17 cellular contexts compared by ENCODE assay signal in the genomic region with DNA sequence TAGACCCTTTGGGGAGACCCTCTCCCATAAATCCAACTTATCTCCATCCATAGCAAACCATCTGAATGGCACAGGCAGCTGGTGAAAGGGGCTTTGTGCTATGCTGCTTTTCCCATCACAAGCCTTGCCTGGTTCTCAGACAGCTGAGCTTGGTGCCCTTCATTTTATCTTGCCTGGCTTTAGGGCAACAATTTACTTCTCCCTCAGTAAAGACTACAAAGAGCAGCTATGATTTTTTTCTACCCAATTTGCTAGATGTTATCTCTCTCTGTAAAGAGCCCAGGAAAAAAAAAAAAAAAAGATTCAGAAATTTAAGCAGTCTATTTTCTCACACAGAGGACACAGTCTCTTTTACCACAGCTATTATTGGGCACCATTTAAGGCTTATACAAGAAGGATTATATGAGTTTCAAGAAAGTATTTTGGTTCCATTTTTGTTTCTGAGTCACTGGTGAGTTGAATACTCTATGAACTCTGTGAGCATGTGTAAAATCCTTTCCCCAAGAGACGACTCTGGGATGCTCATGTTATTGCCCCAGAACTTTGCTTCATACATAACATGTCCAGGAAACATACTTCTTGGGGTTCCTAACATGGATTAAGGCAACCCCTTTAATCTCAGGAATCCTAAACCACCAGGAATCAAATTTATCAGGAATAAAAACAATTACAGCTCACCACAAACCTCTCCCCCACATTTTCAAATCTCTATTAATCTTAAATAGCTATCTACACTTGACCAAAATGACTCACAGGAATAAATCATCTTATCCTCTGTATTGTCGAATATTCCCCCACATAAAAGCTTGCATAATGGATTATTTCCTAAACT.
A peak's percentile ranks its signal among the peaks of the same experiment; 100 is the strongest.
DNase-seq lines count a peak whose midpoint lies in the region; ATAC-seq, FAIRE-seq and TF ChIP-seq lines count a peak whose summit lies in the region.
"Had no signal": no experiment of that assay in that cellular context is flagged by ENCODE, and none has a peak within 500 bp of the region (broad histone marks: within the 10 kb centered on the region; RNA-seq: fewer than 3 reads in every experiment).

No MANE protein-coding gene starts in this region.

- CTCF ChIA-PET in AG04449 (lab: Yijun Ruan, JAX), result interaction anchor here (0.6 to 4.9 kb wide), 8 partner anchors 16 to 335 kb away, joined by 3 to 50 read pairs (median 5); no protein-coding TSS in a partner anchor

- H3K36me3 ChIP-seq in MM.1S (replicated peaks; ENCODE audit: insufficient read depth, low read length), result no peaks in the 10 kb centered on the region
- H3K36me3 ChIP-seq: heart left ventricle had no signal

- no peak overlapping the region for H3K4me3 ChIP-seq in AG04449 (ENCODE audit: low read depth, low read length)
- H3K4me3 ChIP-seq in dorsolateral prefrontal cortex, result no peak overlapping the region
- no peak overlapping the region for H3K4me3 ChIP-seq in MM.1S (ENCODE audit: low read length)
- H3K4me3 ChIP-seq: heart left ventricle, lung had no signal

- H3K27me3 ChIP-seq in dorsolateral prefrontal cortex (no peaks in the 10 kb centered on the region), MM.1S (replicated peaks; ENCODE audit: insufficient read depth, low read length) (no peaks in the 10 kb centered on the region)
- H3K27me3 ChIP-seq: heart left ventricle had no signal

- no peak overlapping the region for H2AFZ ChIP-seq in MM.1S (ENCODE audit: low read length)

- no peaks in the 10 kb centered on the region for H3K79me2 ChIP-seq in MM.1S (ENCODE audit: low read length)

- DNase-seq in AG04449 (ENCODE audit: low read depth, low spot score) (peak; percentile 64), amniotic epithelial cell (ENCODE audit: low read depth) (peak; percentile 95), dorsolateral prefrontal cortex (no peak), MM.1S (no peak), left colon (no peak)
- DNase-seq: activated CD8-positive, alpha-beta memory T cell treated with anti-CD3 and anti-CD28 coated beads, Interleukin-2, amount 10 ng/mL, durations not matched to agents 7 days and 5 days; GDM1; heart left ventricle; Kasumi-1; NCI-H446 treated with DMSO at 0.1 percent for 48 hours; occipital lobe had no signal

- H3F3A ChIP-seq in MM.1S (ENCODE audit: insufficient read depth, low read length), result no peaks in the 10 kb centered on the region

- H3K9me2 ChIP-seq in MM.1S (replicated peaks; ENCODE audit: insufficient read depth, low read length), result no peaks in the 10 kb centered on the region

- TF ChIP-seq CTCF in AG04449 (IDR thresholded peaks at IDR 0.05; ENCODE audit: insufficient read depth, low read length, missing control alignments), result no peak
- TF ChIP-seq CTCF in dorsolateral prefrontal cortex (IDR thresholded peaks at IDR 0.05 in 54 of 56, conservative IDR thresholded peaks at IDR 0.05 in 2 of 56; ENCODE audit: low read depth in 1 of 56, partially characterized antibody in 56 of 56), result no peak
- no peak for TF ChIP-seq CTCF in MM.1S (IDR thresholded peaks at IDR 0.05; ENCODE audit: low read length)

- no peaks in the 10 kb centered on the region for H3K9me3 ChIP-seq in MM.1S (replicated peaks; ENCODE audit: insufficient read depth, low read length)
- H3K9me3 ChIP-seq: heart left ventricle had no signal

- H3K4me2 ChIP-seq in MM.1S (ENCODE audit: low read depth, low read length), result no peak overlapping the region

- FAIRE-seq in islet of Langerhans (lab: Jason Lieb, UNC), result peak; percentile 17

- H3K9ac ChIP-seq in MM.1S (ENCODE audit: low read length), result no peak overlapping the region

- H3K4me1 ChIP-seq in MM.1S (ENCODE audit: low read length), result no peaks in the 10 kb centered on the region

- intact Hi-C loops in dorsolateral prefrontal cortex (cut with DNase I), result loop anchor here in 1 of 2 donors (5.0 kb wide), 1 partner anchor 228 kb away; no protein-coding TSS in a partner anchor
- intact Hi-C loops in left colon (cut with DNase I, micrococcal nuclease), result loop anchor here in 1 of 2 donors (5.0 kb wide), 1 partner anchor 233 kb away; no protein-coding TSS in a partner anchor

- ATAC-seq in HG03025 (IDR thresholded peaks at IDR 0.05; ENCODE audit: low FRiP score, unreplicated experiment) (peak; percentile 61), HG02938 (IDR thresholded peaks at IDR 0.05; ENCODE audit: unreplicated experiment) (no peak), left colon (no peak)
- ATAC-seq: activated CD8-positive, alpha-beta memory T cell treated with anti-CD3 and anti-CD28 coated beads, Interleukin-2, amount 10 ng/mL, durations not matched to agents 7 days and 5 days; activated naive CD4-positive, alpha-beta T cell treated with anti-CD3 and anti-CD28 coated beads, Interleukin-2, amount 50 U/mL, for 72 hours; heart left ventricle; Right ventricle myocardium inferior had no signal

- POLR2A ChIA-PET in AG04449 (lab: Yijun Ruan, JAX), result interaction anchor here (0.7 to 1.3 kb wide), 3 partner anchors 177 to 1213 kb away, joined by 3 to 6 read pairs (median 3); no protein-coding TSS in a partner anchor

- no peaks in the 10 kb centered on the region for H4K20me1 ChIP-seq in MM.1S (ENCODE audit: insufficient read depth, low read length)

- H3K27ac ChIP-seq in dorsolateral prefrontal cortex, result no peak overlapping the region
- no peak overlapping the region for H3K27ac ChIP-seq in MM.1S (ENCODE audit: low read length)

Comparison
In these comparisons a context has a peak if more than half of its experiments do, and no peak if none do; other contexts are left out.
1. DNase-seq: peak in AG04449 (single experiment) and amniotic epithelial cell (single experiment); none in dorsolateral prefrontal cortex (0 of 10), MM.1S (single experiment) and left colon (0 of 2).